8 cellular contexts compared by ENCODE assay signal in genomic region chr7:105690286-105690915, GRCh38.
DNase-seq lines count a peak whose midpoint lies in the region; ATAC-seq and TF ChIP-seq lines count a peak whose summit lies in the region.

No MANE protein-coding gene starts in this region.

- no peak for ATAC-seq in GM18517 (IDR thresholded peaks at IDR 0.05; ENCODE audit: unreplicated experiment)
- no peak for ATAC-seq in HG02852 (IDR thresholded peaks at IDR 0.05; ENCODE audit: unreplicated experiment)

- H3K9me3 ChIP-seq in endodermal cell (ENCODE audit: control insufficient read depth, low read length) = no peaks in the 10 kb centered on the region
- H3K9me3 ChIP-seq in ovary = no peaks in the 10 kb centered on the region

- H3K4me3 Mint-ChIP-seq in endodermal cell = peak overlapping the region; percentile 45

- no peak overlapping the region for H3K9ac ChIP-seq in endodermal cell (ENCODE audit: extremely low read depth, low read length, poor library complexity, severe bottlenecking)

- no peaks in the 10 kb centered on the region for H3K36me3 ChIP-seq in endodermal cell (ENCODE audit: control insufficient read depth, insufficient read depth, low read length)
- H3K36me3 ChIP-seq in ovary = no peaks in the 10 kb centered on the region

- H3K36me3 Mint-ChIP-seq in endodermal cell (ENCODE audit: low read depth) = peaks cover 3% of the 10 kb centered on the region

- no peak overlapping the region for H3K4me3 ChIP-seq in endodermal cell (ENCODE audit: low read length)
- peak overlapping the region; percentile 37 for H3K4me3 ChIP-seq in ovary

- no peaks in the 10 kb centered on the region for H3K27me3 Mint-ChIP-seq in endodermal cell (ENCODE audit: insufficient read depth)

- intact Hi-C loops in ovary (cut with DNase I) = no loop called here
- intact Hi-C loops in head of caudate nucleus (cut with DNase I) = no loop called here

- peak overlapping the region; percentile 53 for H3K27ac Mint-ChIP-seq in endodermal cell

- H3K4me1 Mint-ChIP-seq in endodermal cell = peaks cover 54% of the 10 kb centered on the region

- H3K27ac ChIP-seq in endodermal cell (ENCODE audit: low read depth, low read length) = no peak overlapping the region
- H3K27ac ChIP-seq in ovary = peak overlapping the region in 1 of 2 donors; percentile 44

- TF ChIP-seq CTCF in endodermal cell (conservative IDR thresholded peaks at IDR 0.05) (no peak), ovary (IDR thresholded peaks at IDR 0.05) (no peak)

- no peak for TF ChIP-seq EP300 in ovary (IDR thresholded peaks at IDR 0.05)

- TF ChIP-seq POLR2A in ovary (IDR thresholded peaks at IDR 0.05) = no peak

- WGBS in endodermal cell (ENCODE audit: insufficient coverage in 1 of 2, insufficient read length in 1 of 2), 2 experiments = 83 to 89% methylated on average over 19 of the region's 19 CpGs
- WGBS in ovary, 3 donors = 48 to 73% (median 48%) methylated on average over 19 of the region's 19 CpGs

- H3K4me1 ChIP-seq in endodermal cell (ENCODE audit: control insufficient read depth, insufficient read depth, low read length) (peaks cover 12% of the 10 kb centered on the region), ovary (ENCODE audit: insufficient read depth) (peaks cover 2% of the 10 kb centered on the region)

- no peaks in the 10 kb centered on the region for H3K9me3 Mint-ChIP-seq in endodermal cell

- H3K27me3 ChIP-seq in endodermal cell (ENCODE audit: control insufficient read depth, insufficient read depth, low read length, poor library complexity, severe bottlenecking) = no peaks in the 10 kb centered on the region
- H3K27me3 ChIP-seq in ovary = no peaks in the 10 kb centered on the region

- DNase-seq in DMS 273 treated with DMSO at 0.1 percent for 48 hours (lab: John Stamatoyannopoulos, UW) (peak; percentile 41), NCI-H1048 (lab: John Stamatoyannopoulos, UW) (peak; percentile 79), endodermal cell (peak; percentile 72), ovary (no peak), head of caudate nucleus (no peak), anterior cingulate cortex (lab: John Stamatoyannopoulos, UW) (no peak)

Comparison
In these comparisons a context has a peak if more than half of its experiments do, and no peak if none do; other contexts are left out.
1. DNase-seq: peak in DMS 273 treated with DMSO at 0.1 percent for 48 hours (single experiment), NCI-H1048 (single experiment) and endodermal cell (single experiment); none in ovary (0 of 5), head of caudate nucleus (0 of 42) and anterior cingulate cortex (0 of 58).